ENCODE assay signal across 3 cellular contexts in genomic region chr6:32008037-32008436, GRCh38. TPM values are rescaled to one million over a fixed set of nuclear protein-coding genes. Genes with fewer than 3 reads are reported as not detected.
"Had no signal": no experiment of that assay in that cellular context is flagged by ENCODE, and none has a peak within 500 bp of the region (broad histone marks: within the 10 kb centered on the region; RNA-seq: fewer than 3 reads in every experiment).

No MANE protein-coding gene starts in this region.

RNA-seq across cellular contexts. Expression of gene C4B, which starts 6.6 kb away (rescaled TPM):
- polyA plus RNA-seq: IgD-negative memory B cell had no signal

RNA-seq across cellular contexts. Expression of gene C4A, which starts 26.2 kb away (rescaled TPM):
- total RNA-seq: HT1080 had no signal

RNA-seq across cellular contexts. Expression of gene CYP21A2, which starts 30.2 kb away (rescaled TPM):
- total RNA-seq: H7, HT1080 had no signal
- polyA plus RNA-seq: IgD-negative memory B cell had no signal
